ENCODE assay signal across 10 cellular contexts in genomic region chr14:73455294-73455693, GRCh38. TPM values are rescaled to one million over a fixed set of nuclear protein-coding genes. Genes with fewer than 3 reads are reported as not detected.
DNase-seq lines count a peak whose midpoint lies in the region; ATAC-seq and TF ChIP-seq lines count a peak whose summit lies in the region.
"Had no signal": no experiment of that assay in that cellular context is flagged by ENCODE, and none has a peak within 500 bp of the region (broad histone marks: within the 10 kb centered on the region; RNA-seq: fewer than 3 reads in every experiment).

No MANE protein-coding gene starts in this region.

- H3K4me3 Mint-ChIP-seq in CD4-positive, CD25-positive, alpha-beta regulatory T cell: peak overlapping the region; percentile 44 to 96 (median 66)
- H3K4me3 Mint-ChIP-seq in nephron: peak overlapping the region; percentile 66 to 86 (median 74)

- peaks cover 67% of the 10 kb centered on the region for H3K79me2 ChIP-seq in Karpas-422 (ENCODE audit: low read length)

- peaks cover 32% of the 10 kb centered on the region; the same call in 1 of the 2 replicates for H4K20me1 ChIP-seq in Karpas-422 (ENCODE audit: insufficient read depth, low read depth, low read length)

- peak overlapping the region; percentile 7; the same call in 1 of the 2 replicates for H3K9ac ChIP-seq in Karpas-422 (ENCODE audit: low read length)

- no peaks in the 10 kb centered on the region for H3K27me3 Mint-ChIP-seq in CD4-positive, CD25-positive, alpha-beta regulatory T cell
- H3K27me3 Mint-ChIP-seq in nephron (ENCODE audit: low read depth): no peaks in the 10 kb centered on the region

- no peaks in the 10 kb centered on the region for H3K9me3 ChIP-seq in CD4-positive, CD25-positive, alpha-beta regulatory T cell (ENCODE audit: control insufficient read depth in 2 of 2, low read length in 2 of 2)
- H3K9me3 ChIP-seq in Karpas-422 (ENCODE audit: low read length): no peaks in the 10 kb centered on the region
- H3K9me3 ChIP-seq in body of pancreas: no peaks in the 10 kb centered on the region
- no peaks in the 10 kb centered on the region for H3K9me3 ChIP-seq in thyroid gland
- no peaks in the 10 kb centered on the region for H3K9me3 ChIP-seq in tibial nerve

- no peaks in the 10 kb centered on the region for H3K9me3 Mint-ChIP-seq in CD4-positive, CD25-positive, alpha-beta regulatory T cell
- H3K9me3 Mint-ChIP-seq in nephron: no peaks in the 10 kb centered on the region

- no peak for TF ChIP-seq CTCF in choroid plexus epithelial cell (conservative IDR thresholded peaks at IDR 0.05; ENCODE audit: low read depth, low read length)
- TF ChIP-seq CTCF in nephron (IDR thresholded peaks at IDR 0.05; ENCODE audit: unreplicated experiment in 3 of 3): no peak
- no peak for TF ChIP-seq CTCF in body of pancreas (IDR thresholded peaks at IDR 0.05)
- TF ChIP-seq CTCF in thyroid gland (IDR thresholded peaks at IDR 0.05): no peak
- TF ChIP-seq CTCF in tibial nerve (IDR thresholded peaks at IDR 0.05): no peak

- H3K27ac ChIP-seq in CD4-positive, CD25-positive, alpha-beta regulatory T cell (ENCODE audit: insufficient read depth, low read length, poor library complexity, severe bottlenecking): no peak overlapping the region
- H3K27ac ChIP-seq in Karpas-422 (ENCODE audit: low read length) (peak overlapping the region; percentile 13; the same call in 1 of the 2 replicates), body of pancreas (peak overlapping the region in 2 of 4 donors; percentile 29 to 30), thyroid gland (peak overlapping the region in 1 of 3 donors; percentile 9), tibial nerve (peak overlapping the region in 1 of 4 donors; percentile 38)

- intact Hi-C loops in body of pancreas (cut with DNase I) (no loop called here), thyroid gland (cut with DNase I) (no loop called here)

- H3K4me1 Mint-ChIP-seq in CD4-positive, CD25-positive, alpha-beta regulatory T cell: peaks cover 8 to 62% (median 38%) of the 10 kb centered on the region in 4 donors
- peaks cover 33% of the 10 kb centered on the region for H3K4me1 Mint-ChIP-seq in nephron

- peak overlapping the region in 2 of 3 donors; percentile 18 to 38 for H3K27ac Mint-ChIP-seq in CD4-positive, CD25-positive, alpha-beta regulatory T cell
- peak overlapping the region; percentile 90 to 94 (median 90) for H3K27ac Mint-ChIP-seq in nephron

- H3K4me3 ChIP-seq in CD4-positive, CD25-positive, alpha-beta regulatory T cell (ENCODE audit: low read depth, low read length): peak overlapping the region; percentile 49
- H3K4me3 ChIP-seq in Karpas-422 (ENCODE audit: low read length): peak overlapping the region; percentile 18; the same call in 1 of the 2 replicates
- peak overlapping the region; percentile 28 for H3K4me3 ChIP-seq in choroid plexus epithelial cell (ENCODE audit: low read depth, low read length)
- no peak overlapping the region for H3K4me3 ChIP-seq in body of pancreas
- H3K4me3 ChIP-seq in thyroid gland (replicated peaks in 1 of 3): no peak overlapping the region
- H3K4me3 ChIP-seq in tibial nerve: no peak overlapping the region

- H2AFZ ChIP-seq in Karpas-422 (ENCODE audit: low read length): no peak overlapping the region

- 3% methylated on average over 2 of the region's 2 CpGs for WGBS in body of pancreas, 2 donors
- WGBS in thyroid gland, 2 donors: 53 to 61% methylated on average over 2 of the region's 2 CpGs
- 28 to 31% methylated on average over 2 of the region's 2 CpGs for WGBS in tibial nerve, 2 donors

- TF ChIP-seq POLR2A in body of pancreas (IDR thresholded peaks at IDR 0.05) (no peak), thyroid gland (IDR thresholded peaks at IDR 0.05) (no peak), tibial nerve (IDR thresholded peaks at IDR 0.05) (no peak)

- no peaks in the 10 kb centered on the region for H3K36me3 ChIP-seq in CD4-positive, CD25-positive, alpha-beta regulatory T cell (ENCODE audit: control insufficient read depth, insufficient read depth, low read length)
- no peaks in the 10 kb centered on the region for H3K36me3 ChIP-seq in Karpas-422 (ENCODE audit: insufficient read depth, low read length)
- H3K36me3 ChIP-seq in body of pancreas (replicated peaks in 1 of 2; ENCODE audit: insufficient read depth in 1 of 2, low read depth in 2 of 2): no peaks in the 10 kb centered on the region
- no peaks in the 10 kb centered on the region for H3K36me3 ChIP-seq in thyroid gland
- peaks cover 0 to 5% (median 0%) of the 10 kb centered on the region in 3 donors for H3K36me3 ChIP-seq in tibial nerve

- ATAC-seq in CD4-positive, CD25-positive, alpha-beta regulatory T cell (ENCODE audit: low read depth in 2 of 2): no peak
- no peak for ATAC-seq in body of pancreas

- H3K4me2 ChIP-seq in Karpas-422 (ENCODE audit: low read depth, low read length, poor library complexity, severe bottlenecking): peak overlapping the region; percentile 62

- H3K36me3 Mint-ChIP-seq in CD4-positive, CD25-positive, alpha-beta regulatory T cell: no peaks in the 10 kb centered on the region
- H3K36me3 Mint-ChIP-seq in nephron (ENCODE audit: low read depth): peaks cover 7% of the 10 kb centered on the region

- no peaks in the 10 kb centered on the region for H3K9me2 ChIP-seq in Karpas-422 (replicated peaks; ENCODE audit: insufficient read depth, low read length)

- no peaks in the 10 kb centered on the region for H3K27me3 ChIP-seq in CD4-positive, CD25-positive, alpha-beta regulatory T cell (ENCODE audit: control insufficient read depth, insufficient read depth, low read length)
- H3K27me3 ChIP-seq in Karpas-422 (ENCODE audit: low read length): no peaks in the 10 kb centered on the region
- no peaks in the 10 kb centered on the region for H3K27me3 ChIP-seq in body of pancreas
- H3K27me3 ChIP-seq in thyroid gland: no peaks in the 10 kb centered on the region
- no peaks in the 10 kb centered on the region for H3K27me3 ChIP-seq in tibial nerve

- H3K4me1 ChIP-seq in CD4-positive, CD25-positive, alpha-beta regulatory T cell (ENCODE audit: control insufficient read depth, insufficient read depth, low read length, poor library complexity, severe bottlenecking): peaks cover 41% of the 10 kb centered on the region
- H3K4me1 ChIP-seq in Karpas-422 (ENCODE audit: low read length): peaks cover 45% of the 10 kb centered on the region
- peaks cover 50% of the 10 kb centered on the region for H3K4me1 ChIP-seq in body of pancreas
- H3K4me1 ChIP-seq in thyroid gland: peaks cover 8 to 26% of the 10 kb centered on the region in 2 donors
- peaks cover 0 to 57% (median 9%) of the 10 kb centered on the region in 4 donors for H3K4me1 ChIP-seq in tibial nerve

- no peak for TF ChIP-seq EP300 in tibial nerve (IDR thresholded peaks at IDR 0.05)

- DNase-seq in CD4-positive, CD25-positive, alpha-beta regulatory T cell: no peak
- DNase-seq in Karpas-422 (no peak), choroid plexus epithelial cell (ENCODE audit: low read depth) (no peak), body of pancreas (no peak), thyroid gland (no peak), tibial nerve (ENCODE audit: low spot score in 2 of 2) (no peak)
- no peak for DNase-seq in activated effector memory CD4-positive, alpha-beta T cell treated with Interleukin-2 at 50 U/mL for 16 hours
- DNase-seq: anterior cingulate cortex, NCI-H1092 treated with DMSO at 0.1 percent for 48 hours had no signal

RNA-seq across cellular contexts. Expression of gene NUMB, which starts 3.1 kb away (rescaled TPM):
- total RNA-seq in CD4-positive, CD25-positive, alpha-beta regulatory T cell: 53.2 TPM
- 10 to 100 TPM; 28.8 to 34.5 (median 32.1) TPM for polyA plus RNA-seq in CD4-positive, CD25-positive, alpha-beta regulatory T cell
- total RNA-seq in Karpas-422 (2014; rRNA removed; shearing (Covaris generic); ENCODE audit: low replicate concordance): 36.0 and 41.1 TPM in 2 replicates
- total RNA-seq in body of pancreas (10 to 100 TPM; 43.8 to 45.2 TPM), thyroid gland (100 to 1,000 TPM in 1 of 4 donors, 10 to 100 TPM in 3; 67.1 to 101 (median 86.7) TPM), tibial nerve (10 to 100 TPM; 50.7 to 81.9 (median 60.2) TPM)

RNA-seq across cellular contexts. Expression of gene RIOX1, which starts 35.4 kb away (rescaled TPM):
- total RNA-seq in CD4-positive, CD25-positive, alpha-beta regulatory T cell: 22.7 TPM
- 10 to 100 TPM; 22.8 to 36.2 (median 29.8) TPM for polyA plus RNA-seq in CD4-positive, CD25-positive, alpha-beta regulatory T cell
- 23.1 and 36.8 TPM in 2 replicates for total RNA-seq in Karpas-422 (2014; rRNA removed; shearing (Covaris generic); ENCODE audit: low replicate concordance)
- total RNA-seq in body of pancreas (10 to 100 TPM; 19.7 to 23.4 TPM), thyroid gland (10 to 100 TPM; 17.9 to 22.0 (median 20.9) TPM), tibial nerve (10 to 100 TPM; 25.5 to 28.6 (median 26.8) TPM)

Comparison
In these comparisons a context has a peak if more than half of its experiments do, and no peak if none do; other contexts are left out.
1. H3K4me3 ChIP-seq: peak in CD4-positive, CD25-positive, alpha-beta regulatory T cell (single experiment), Karpas-422 (single experiment) and choroid plexus epithelial cell (single experiment); none in body of pancreas (0 of 2), thyroid gland (0 of 3) and tibial nerve (0 of 4).